1 cellular context compared by ENCODE assay signal in the genomic region with DNA sequence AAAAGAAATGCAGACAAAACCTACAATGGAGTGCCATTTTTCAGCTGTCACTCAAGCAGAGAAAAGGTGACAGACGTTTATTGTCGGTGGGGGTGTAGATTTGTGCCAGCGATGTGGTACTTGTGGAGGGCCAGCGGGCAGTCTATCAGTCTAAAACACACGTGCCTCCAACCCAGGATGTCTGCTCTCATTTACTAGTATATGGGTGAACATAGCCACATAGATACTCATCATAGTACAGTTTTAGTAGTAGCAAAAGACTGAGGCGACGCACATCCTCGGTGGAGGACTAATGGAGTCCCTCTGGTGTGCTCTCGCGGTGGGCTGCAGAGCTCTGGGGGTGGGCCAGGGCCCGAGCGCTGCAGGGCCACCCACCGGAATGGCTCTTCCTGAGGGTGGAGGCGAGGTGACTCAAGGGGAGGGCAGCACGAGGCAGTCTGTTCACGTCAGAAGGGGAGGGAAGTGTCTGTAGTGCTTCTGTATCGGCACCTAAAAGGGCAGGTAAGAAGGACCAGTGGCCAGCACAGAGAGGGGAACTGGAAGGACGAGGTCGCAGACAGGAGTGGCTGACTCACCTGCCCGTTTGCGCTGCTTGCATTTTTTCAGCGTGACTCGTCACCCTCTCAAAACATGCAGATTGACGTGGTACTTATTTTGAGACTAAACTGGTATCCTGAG.
TF ChIP-seq lines count a peak whose summit lies in the region.

No MANE protein-coding gene starts in this region.

TF ChIP-seq in HCT116, 20 proteins besides CTCF, POLR2A, EP300 and RAD21 (continued from another document):
- TF ChIP-seq, protein P1, sequence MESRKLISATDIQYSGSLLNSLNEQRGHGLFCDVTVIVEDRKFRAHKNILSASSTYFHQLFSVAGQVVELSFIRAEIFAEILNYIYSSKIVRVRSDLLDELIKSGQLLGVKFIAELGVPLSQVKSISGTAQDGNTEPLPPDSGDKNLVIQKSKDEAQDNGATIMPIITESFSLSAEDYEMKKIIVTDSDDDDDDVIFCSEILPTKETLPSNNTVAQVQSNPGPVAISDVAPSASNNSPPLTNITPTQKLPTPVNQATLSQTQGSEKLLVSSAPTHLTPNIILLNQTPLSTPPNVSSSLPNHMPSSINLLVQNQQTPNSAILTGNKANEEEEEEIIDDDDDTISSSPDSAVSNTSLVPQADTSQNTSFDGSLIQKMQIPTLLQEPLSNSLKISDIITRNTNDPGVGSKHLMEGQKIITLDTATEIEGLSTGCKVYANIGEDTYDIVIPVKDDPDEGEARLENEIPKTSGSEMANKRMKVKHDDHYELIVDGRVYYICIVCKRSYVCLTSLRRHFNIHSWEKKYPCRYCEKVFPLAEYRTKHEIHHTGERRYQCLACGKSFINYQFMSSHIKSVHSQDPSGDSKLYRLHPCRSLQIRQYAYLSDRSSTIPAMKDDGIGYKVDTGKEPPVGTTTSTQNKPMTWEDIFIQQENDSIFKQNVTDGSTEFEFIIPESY (IDR thresholded peaks at IDR 0.05; ENCODE audit: extremely low read depth, insufficient replicate concordance, low read length), result no peak
- TF ChIP-seq FOSL1 (IDR thresholded peaks at IDR 0.05; ENCODE audit: low read depth) (peak; percentile 98), SIN3A (IDR thresholded peaks at IDR 0.05; ENCODE audit: low read depth) (peak; percentile 83), SP1 (IDR thresholded peaks at IDR 0.05; ENCODE audit: low read depth) (peak; percentile 93), ZNF274 (IDR thresholded peaks at IDR 0.05; ENCODE audit: low read depth, low read length) (no peak), ZFX (IDR thresholded peaks at IDR 0.05) (no peak), ELF1 (IDR thresholded peaks at IDR 0.05; ENCODE audit: borderline replicate concordance, low read depth) (no peak), CBX3 (IDR thresholded peaks at IDR 0.05; ENCODE audit: low read depth) (peak; percentile 70), YY1 (IDR thresholded peaks at IDR 0.05; ENCODE audit: extremely low read depth, insufficient replicate concordance, low read depth, low read length) (no peak), CEBPB (IDR thresholded peaks at IDR 0.05; ENCODE audit: low read depth) (no peak; the same call in 1 of the 2 replicates), TCF7L2 (IDR thresholded peaks at IDR 0.05; ENCODE audit: borderline replicate concordance, extremely low read depth, insufficient read depth, insufficient read length) (peak; percentile 74), EZH2 (IDR thresholded peaks at IDR 0.05) (no peak), SRF (IDR thresholded peaks at IDR 0.05; ENCODE audit: low read depth) (peak; percentile 74)
